Comparison of ENCODE assay signal across 25 cellular contexts in genomic region chr6:5411414-5411813, GRCh38.
"Had no signal": no experiment of that assay in that cellular context is flagged by ENCODE, and none has a peak within 500 bp of the region (broad histone marks: within the 10 kb centered on the region; RNA-seq: fewer than 3 reads in every experiment).

No MANE protein-coding gene starts in this region.

- H3K9me3 ChIP-seq: colonic mucosa, esophagus squamous epithelium, gastroesophageal sphincter, left ventricle myocardium inferior, lower lobe of right lung, psoas muscle, right lobe of liver, testis, tibial nerve, upper lobe of right lung, vagina had no signal

- DNase-seq: colonic mucosa; dermis blood vessel endothelial cell; effector CD4-positive, alpha-beta T cell; esophagus squamous epithelium; foreskin fibroblast; immature natural killer cell; kidney; left cardiac atrium; left ventricle myocardium inferior; lower lobe of right lung; midbrain; naive B cell; psoas muscle; right lobe of liver; stimulated activated CD4-positive, alpha-beta T cell treated with anti-CD3 and anti-CD28 coated beads, Interleukin-2, amount 100 ng/mL, for 24 hours; stimulated activated CD4-positive, alpha-beta T cell treated with anti-CD3 and anti-CD28 coated beads, Interleukin-4, amount 100 ng/mL, for 4 hours; stimulated activated naive B cell treated with anti-CD40 and anti-IgM and Interleukin-4, amounts not matched to agents 10 μg/mL and 1 μg/mL and 100 μg/mL, for 72 hours; stimulated activated naive CD8-positive, alpha-beta T cell treated with anti-CD3 and anti-CD28 coated beads, Interleukin-15, amount 100 ng/mL, for 72 hours; testis; upper lobe of right lung had no signal

- H3K4me3 ChIP-seq: colonic mucosa, esophagus squamous epithelium, gastroesophageal sphincter, left ventricle myocardium inferior, lower lobe of right lung, psoas muscle, right lobe of liver, skin epidermis, testis, tibial nerve, upper lobe of right lung, vagina had no signal

- H3K4me1 ChIP-seq: colonic mucosa, esophagus squamous epithelium, gastroesophageal sphincter, lower lobe of right lung, psoas muscle, right lobe of liver, testis, upper lobe of right lung, vagina had no signal

- H3K27me3 ChIP-seq: colonic mucosa, esophagus squamous epithelium, gastroesophageal sphincter, right lobe of liver, testis, tibial nerve, upper lobe of right lung, vagina had no signal

- H3K36me3 ChIP-seq: colonic mucosa, esophagus squamous epithelium, left ventricle myocardium inferior, lower lobe of right lung, right lobe of liver, tibial nerve, upper lobe of right lung, vagina had no signal

- H3K27ac ChIP-seq: colonic mucosa, epithelial cell of prostate, esophagus squamous epithelium, gastroesophageal sphincter, left ventricle myocardium inferior, lower lobe of right lung, psoas muscle, right lobe of liver, skin epidermis, testis, tibial nerve, upper lobe of right lung, vagina had no signal
